ENCODE assay signal across 23 cellular contexts in the genomic region with DNA sequence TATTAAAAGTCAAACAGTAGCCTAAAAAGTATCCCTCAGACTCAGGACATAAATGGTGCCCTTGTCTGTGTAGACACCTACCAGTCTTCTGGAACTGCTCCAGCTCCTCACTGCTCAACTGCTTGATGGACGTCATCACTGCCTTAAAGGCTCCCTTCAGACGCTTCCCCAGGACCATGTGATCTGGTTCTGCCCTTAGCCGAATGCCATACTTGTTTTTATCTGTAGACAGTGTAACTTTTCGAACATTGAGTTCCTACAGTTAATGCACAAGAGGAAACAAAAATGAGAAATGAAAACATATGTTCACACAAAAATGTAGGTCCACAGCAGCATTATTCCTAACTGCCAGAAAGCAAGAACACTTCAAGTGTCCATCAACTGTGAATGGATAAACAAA. TPM values are rescaled to one million over a fixed set of nuclear protein-coding genes. Genes with fewer than 3 reads are reported as not detected.
A peak's percentile ranks its signal among the peaks of the same experiment; 100 is the strongest.
DNase-seq lines count a peak whose midpoint lies in the region; ATAC-seq and TF ChIP-seq lines count a peak whose summit lies in the region.
"Had no signal": no experiment of that assay in that cellular context is flagged by ENCODE, and none has a peak within 500 bp of the region (broad histone marks: within the 10 kb centered on the region; RNA-seq: fewer than 3 reads in every experiment).

No MANE protein-coding gene starts in this region.

- no TSS peak for BruUV-seq in MCF 10A (replicated peaks; lab: Mats Ljungman, UMichigan)

- peak overlapping the region; percentile 22 for H3K27ac Mint-ChIP-seq in MCF 10A (ENCODE audit: low read depth, unreplicated experiment)
- no peak overlapping the region for H3K27ac Mint-ChIP-seq in CD4-positive, alpha-beta memory T cell

- TF ChIP-seq CTCF in MCF 10A (IDR thresholded peaks at IDR 0.05; ENCODE audit: unreplicated experiment), result no peak
- no peak for TF ChIP-seq CTCF in breast epithelium (IDR thresholded peaks at IDR 0.05)
- TF ChIP-seq CTCF in cardiac fibroblast (IDR thresholded peaks at IDR 0.05; ENCODE audit: low read depth, low read length), result no peak
- TF ChIP-seq CTCF in testis (IDR thresholded peaks at IDR 0.05), result no peak

- TF ChIP-seq POLR2A in breast epithelium (IDR thresholded peaks at IDR 0.05) (no peak), testis (IDR thresholded peaks at IDR 0.05) (no peak)

- H3K36me3 Mint-ChIP-seq in MCF 10A (ENCODE audit: insufficient read depth, unreplicated experiment), result peaks cover 95% of the 10 kb centered on the region
- peaks cover 76 to 88% of the 10 kb centered on the region in 2 donors for H3K36me3 Mint-ChIP-seq in CD4-positive, alpha-beta memory T cell

- no peaks in the 10 kb centered on the region for H3K9me3 Mint-ChIP-seq in MCF 10A (ENCODE audit: unreplicated experiment)
- H3K9me3 Mint-ChIP-seq in CD4-positive, alpha-beta memory T cell, result no peaks in the 10 kb centered on the region
- H3K9me3 Mint-ChIP-seq: activated naive CD8-positive, alpha-beta T cell treated with anti-CD3 and anti-CD28 coated beads, Interleukin-2, amount 10 ng/mL, durations not matched to agents 7 days and 5 days; naive B cell had no signal

- POLR2A ChIA-PET in MCF 10A (lab: Yijun Ruan, JAX), result no interaction called here
- POLR2A ChIA-PET in CD4-positive, alpha-beta memory T cell (lab: Charles Lee; ENCODE audit: partially characterized antibody), result no interaction called here

- no peak overlapping the region for H3K4me3 ChIP-seq in breast epithelium
- no peak overlapping the region for H3K4me3 ChIP-seq in cardiac fibroblast (replicated peaks in 1 of 2; ENCODE audit: low read depth in 2 of 2, low read length in 2 of 2)
- no peak overlapping the region for H3K4me3 ChIP-seq in testis
- no peak overlapping the region for H3K4me3 ChIP-seq in CD4-positive, alpha-beta memory T cell (ENCODE audit: low read length in 2 of 2)
- H3K4me3 ChIP-seq: ovary, right atrium auricular region, upper lobe of left lung had no signal

- DNase-seq in MCF 10A (ENCODE audit: unreplicated experiment) (peak; percentile 17), breast epithelium (ENCODE audit: low spot score in 2 of 2) (no peak), cardiac fibroblast (ENCODE audit: low read depth in 2 of 2) (peak; percentile 74 to 89), iris pigment epithelial cell (ENCODE audit: low read depth) (peak; percentile 97), testis (peak; percentile 71), ecto neural progenitor cell (ENCODE audit: low spot score) (no peak)
- DNase-seq in CD4-positive, alpha-beta memory T cell, result no peak
- DNase-seq: 8988T; activated CD8-positive, alpha-beta memory T cell treated with anti-CD3 and anti-CD28 coated beads, Interleukin-2, amount 50 U/mL, for 4 hours; activated naive CD8-positive, alpha-beta T cell treated with anti-CD3 and anti-CD28 coated beads, Interleukin-2, amount 10 ng/mL, durations not matched to agents 7 days and 5 days; BE2C; caudate nucleus; glutamatergic neuron; GOT3; mesendoderm; naive B cell; NCI-H524 treated with DMSO at 0.1 percent for 48 hours; ovary; RPMI8226; stimulated activated CD4-positive, alpha-beta T cell treated with anti-CD3 and anti-CD28 coated beads, Interleukin-15, amount 100 ng/mL, for 24 hours; upper lobe of left lung had no signal

- peaks cover 23% of the 10 kb centered on the region for H3K4me1 Mint-ChIP-seq in MCF 10A (ENCODE audit: insufficient read depth, unreplicated experiment)
- H3K4me1 Mint-ChIP-seq in CD4-positive, alpha-beta memory T cell, result no peaks in the 10 kb centered on the region
- H3K4me1 Mint-ChIP-seq: activated naive CD8-positive, alpha-beta T cell treated with anti-CD3 and anti-CD28 coated beads, Interleukin-2, amount 10 ng/mL, durations not matched to agents 7 days and 5 days had no signal

- H3K4me1 ChIP-seq in breast epithelium (no peaks in the 10 kb centered on the region), testis (peaks cover 5% of the 10 kb centered on the region)
- no peaks in the 10 kb centered on the region for H3K4me1 ChIP-seq in CD4-positive, alpha-beta memory T cell (ENCODE audit: insufficient read depth, low read length)
- H3K4me1 ChIP-seq: BE2C, right atrium auricular region, upper lobe of left lung had no signal

- no peaks in the 10 kb centered on the region for H3K27me3 Mint-ChIP-seq in MCF 10A (ENCODE audit: insufficient read depth, unreplicated experiment)
- no peaks in the 10 kb centered on the region for H3K27me3 Mint-ChIP-seq in CD4-positive, alpha-beta memory T cell
- H3K27me3 Mint-ChIP-seq: activated naive CD8-positive, alpha-beta T cell treated with anti-CD3 and anti-CD28 coated beads, Interleukin-2, amount 10 ng/mL, durations not matched to agents 7 days and 5 days; naive B cell had no signal

- H3K27ac ChIP-seq in breast epithelium (no peak overlapping the region), testis (peak overlapping the region in 1 of 2 donors; percentile 42)
- H3K27ac ChIP-seq in CD4-positive, alpha-beta memory T cell (ENCODE audit: low read depth, low read length), result no peak overlapping the region
- H3K27ac ChIP-seq: ovary, right atrium auricular region, upper lobe of left lung had no signal

- ATAC-seq in HG03159 (IDR thresholded peaks at IDR 0.05; ENCODE audit: unreplicated experiment), result no peak

- peaks cover 21% of the 10 kb centered on the region for H3K36me3 ChIP-seq in breast epithelium
- H3K36me3 ChIP-seq in testis (ENCODE audit: low read depth, missing control alignments), result no peaks in the 10 kb centered on the region
- peaks cover 83% of the 10 kb centered on the region for H3K36me3 ChIP-seq in CD4-positive, alpha-beta memory T cell (ENCODE audit: insufficient read depth, low read length)
- H3K36me3 ChIP-seq: ovary had no signal

- no peaks in the 10 kb centered on the region for H3K9me3 ChIP-seq in breast epithelium
- H3K9me3 ChIP-seq in testis, result no peaks in the 10 kb centered on the region
- H3K9me3 ChIP-seq in CD4-positive, alpha-beta memory T cell (ENCODE audit: control insufficient read depth in 1 of 2, low read length in 2 of 2), result no peaks in the 10 kb centered on the region
- H3K9me3 ChIP-seq: BE2C, ovary, right atrium auricular region, upper lobe of left lung had no signal

- H3K27me3 ChIP-seq in breast epithelium (no peaks in the 10 kb centered on the region), testis (no peaks in the 10 kb centered on the region)
- no peaks in the 10 kb centered on the region for H3K27me3 ChIP-seq in CD4-positive, alpha-beta memory T cell (ENCODE audit: insufficient read depth, low read length)
- H3K27me3 ChIP-seq: BE2C, ovary, right atrium auricular region, upper lobe of left lung had no signal

- H3K4me3 Mint-ChIP-seq in MCF 10A (ENCODE audit: unreplicated experiment), result no peak overlapping the region
- H3K4me3 Mint-ChIP-seq in CD4-positive, alpha-beta memory T cell, result no peak overlapping the region
- H3K4me3 Mint-ChIP-seq: activated naive CD8-positive, alpha-beta T cell treated with anti-CD3 and anti-CD28 coated beads, Interleukin-2, amount 10 ng/mL, durations not matched to agents 7 days and 5 days; naive B cell had no signal

- intact Hi-C loops in MCF 10A (cut with micrococcal nuclease), result loop anchor here (5.0 kb wide), 2 partner anchors 45 to 190 kb away; a partner anchor contains a TSS
- intact Hi-C loops in breast epithelium (cut with DNase I; ENCODE audit: low total_unique reads), result no loop called here
- intact Hi-C loops in testis (cut with DNase I; ENCODE audit: low total_unique reads), result no loop called here
- intact Hi-C loops in CD4-positive, alpha-beta memory T cell (cut with micrococcal nuclease), result no loop called here

- WGBS in testis, 2 donors, result 57 to 74% methylated on average over 4 of the region's 4 CpGs

- CTCF ChIA-PET in MCF 10A (lab: Yijun Ruan, JAX), result interaction anchor here (2.2 to 6.5 kb wide), 2 partner anchors 105 to 109 kb away, joined by 10 to 74 read pairs; no protein-coding TSS in a partner anchor
- CTCF ChIA-PET in CD4-positive, alpha-beta memory T cell (lab: Charles Lee; ENCODE audit: partially characterized antibody), result no interaction called here

RNA-seq across cellular contexts. Expression of a gene that starts 46.2 kb away (rescaled TPM):
- total RNA-seq in MCF 10A (2022), result 390 and 403 TPM in 2 replicates
- total RNA-seq in breast epithelium, result 100 to 1,000 TPM in 2 of 3 donors, 10 to 100 TPM in 1; 56.5 to 111 (median 111) TPM
- 100 to 1,000 TPM; 112 to 143 TPM for total RNA-seq in testis
- polyA plus RNA-seq in testis (ENCODE audit: insufficient read depth, low read depth, low replicate concordance), result 57.2 TPM
- 100 to 1,000 TPM; 109 to 112 TPM for total RNA-seq in CD4-positive, alpha-beta memory T cell
- polyA plus RNA-seq in CD4-positive, alpha-beta memory T cell, result 10 to 100 TPM; 69.7 to 71.3 TPM

Comparison
In these comparisons a context has a peak if more than half of its experiments do, and no peak if none do; other contexts are left out.
1. DNase-seq: peak in MCF 10A (single experiment), cardiac fibroblast (2 of 2), iris pigment epithelial cell (single experiment) and testis (single experiment); none in breast epithelium (0 of 2), CD4-positive, alpha-beta memory T cell (0 of 5) and ecto neural progenitor cell (single experiment).